Comparison of ENCODE assay signal across 2 cellular contexts in the genomic region with DNA sequence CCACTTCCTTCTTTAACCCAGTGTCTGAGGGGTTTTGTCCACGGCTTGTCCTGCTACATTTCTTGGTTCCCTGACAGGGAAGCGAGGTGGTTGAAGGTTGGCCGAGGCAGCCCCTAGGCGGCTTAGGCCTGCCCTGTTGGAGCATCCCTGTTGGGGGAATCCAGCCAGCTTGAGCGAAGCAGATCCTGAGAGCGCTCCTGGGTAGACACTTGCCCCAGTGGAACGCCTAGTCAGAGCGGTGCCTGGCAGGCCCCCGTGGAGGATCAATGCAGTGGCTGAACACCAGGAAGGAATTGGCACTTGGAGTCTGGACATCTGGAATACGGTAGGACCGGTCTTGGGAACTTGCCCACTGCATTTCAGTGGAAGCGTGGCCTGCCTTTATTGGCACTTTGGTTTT.
TF ChIP-seq lines count a peak whose summit lies in the region.

No MANE protein-coding gene starts in this region.

TF ChIP-seq in K562, 482 proteins besides CTCF, POLR2A, EP300 and RAD21:
- TF ChIP-seq SP2 (IDR thresholded peaks at IDR 0.05; ENCODE audit: extremely low read depth, low read depth, low read length, poor library complexity, severe bottlenecking): no peak
- TF ChIP-seq CBX3 (IDR thresholded peaks at IDR 0.05; ENCODE audit: borderline replicate concordance in 1 of 2, low read length in 2 of 2): peak in 1 of 2 experiments; percentile 84; a peak in 1 of 3 replicates
- 0 out of 2 replicates have a peak, but pooled peaks have one; percentile 15 for TF ChIP-seq IRF2 (CRISPR knock-in tag; IDR thresholded peaks at IDR 0.05)
- TF ChIP-seq ZNF780A (CRISPR knock-in tag; IDR thresholded peaks at IDR 0.05): no peak

TF ChIP-seq in HepG2, 621 proteins besides CTCF, POLR2A, EP300 and RAD21:
- TF ChIP-seq, protein P1, sequence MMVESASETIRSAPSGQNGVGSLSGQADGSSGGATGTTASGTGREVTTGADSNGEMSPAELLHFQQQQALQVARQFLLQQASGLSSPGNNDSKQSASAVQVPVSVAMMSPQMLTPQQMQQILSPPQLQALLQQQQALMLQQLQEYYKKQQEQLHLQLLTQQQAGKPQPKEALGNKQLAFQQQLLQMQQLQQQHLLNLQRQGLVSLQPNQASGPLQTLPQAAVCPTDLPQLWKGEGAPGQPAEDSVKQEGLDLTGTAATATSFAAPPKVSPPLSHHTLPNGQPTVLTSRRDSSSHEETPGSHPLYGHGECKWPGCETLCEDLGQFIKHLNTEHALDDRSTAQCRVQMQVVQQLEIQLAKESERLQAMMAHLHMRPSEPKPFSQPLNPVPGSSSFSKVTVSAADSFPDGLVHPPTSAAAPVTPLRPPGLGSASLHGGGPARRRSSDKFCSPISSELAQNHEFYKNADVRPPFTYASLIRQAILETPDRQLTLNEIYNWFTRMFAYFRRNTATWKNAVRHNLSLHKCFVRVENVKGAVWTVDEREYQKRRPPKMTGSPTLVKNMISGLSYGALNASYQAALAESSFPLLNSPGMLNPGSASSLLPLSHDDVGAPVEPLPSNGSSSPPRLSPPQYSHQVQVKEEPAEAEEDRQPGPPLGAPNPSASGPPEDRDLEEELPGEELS (CRISPR knock-in tag; IDR thresholded peaks at IDR 0.05): no peak
- TF ChIP-seq SMC3 (IDR thresholded peaks at IDR 0.05; ENCODE audit: low read length): no peak
- TF ChIP-seq NFIB (CRISPR knock-in tag; IDR thresholded peaks at IDR 0.05; ENCODE audit: borderline replicate concordance): no peak
- no peak for TF ChIP-seq ZNF460 (CRISPR knock-in tag; IDR thresholded peaks at IDR 0.05; ENCODE audit: borderline replicate concordance)
- TF ChIP-seq ZNF335 (CRISPR knock-in tag; IDR thresholded peaks at IDR 0.05): no peak
- TF ChIP-seq MTA1 (CRISPR knock-in tag; IDR thresholded peaks at IDR 0.05; ENCODE audit: borderline replicate concordance): no peak
- TF ChIP-seq, protein P2, sequence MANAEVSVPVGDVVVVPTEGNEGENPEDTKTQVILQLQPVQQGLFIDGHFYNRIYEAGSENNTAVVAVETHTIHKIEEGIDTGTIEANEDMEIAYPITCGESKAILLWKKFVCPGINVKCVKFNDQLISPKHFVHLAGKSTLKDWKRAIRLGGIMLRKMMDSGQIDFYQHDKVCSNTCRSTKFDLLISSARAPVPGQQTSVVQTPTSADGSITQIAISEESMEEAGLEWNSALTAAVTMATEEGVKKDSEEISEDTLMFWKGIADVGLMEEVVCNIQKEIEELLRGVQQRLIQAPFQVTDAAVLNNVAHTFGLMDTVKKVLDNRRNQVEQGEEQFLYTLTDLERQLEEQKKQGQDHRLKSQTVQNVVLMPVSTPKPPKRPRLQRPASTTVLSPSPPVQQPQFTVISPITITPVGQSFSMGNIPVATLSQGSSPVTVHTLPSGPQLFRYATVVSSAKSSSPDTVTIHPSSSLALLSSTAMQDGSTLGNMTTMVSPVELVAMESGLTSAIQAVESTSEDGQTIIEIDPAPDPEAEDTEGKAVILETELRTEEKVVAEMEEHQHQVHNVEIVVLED (CRISPR knock-in tag; IDR thresholded peaks at IDR 0.05; ENCODE audit: borderline replicate concordance): no peak
- TF ChIP-seq TEAD3 (CRISPR knock-in tag; optimal IDR thresholded peaks at IDR 0.05; ENCODE audit: borderline replicate concordance): no peak
- no peak for TF ChIP-seq ZNF775 (CRISPR knock-in tag; IDR thresholded peaks at IDR 0.05; ENCODE audit: borderline replicate concordance)
- TF ChIP-seq, protein P3, sequence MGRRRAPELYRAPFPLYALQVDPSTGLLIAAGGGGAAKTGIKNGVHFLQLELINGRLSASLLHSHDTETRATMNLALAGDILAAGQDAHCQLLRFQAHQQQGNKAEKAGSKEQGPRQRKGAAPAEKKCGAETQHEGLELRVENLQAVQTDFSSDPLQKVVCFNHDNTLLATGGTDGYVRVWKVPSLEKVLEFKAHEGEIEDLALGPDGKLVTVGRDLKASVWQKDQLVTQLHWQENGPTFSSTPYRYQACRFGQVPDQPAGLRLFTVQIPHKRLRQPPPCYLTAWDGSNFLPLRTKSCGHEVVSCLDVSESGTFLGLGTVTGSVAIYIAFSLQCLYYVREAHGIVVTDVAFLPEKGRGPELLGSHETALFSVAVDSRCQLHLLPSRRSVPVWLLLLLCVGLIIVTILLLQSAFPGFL (CRISPR knock-in tag; IDR thresholded peaks at IDR 0.05): no peak
- no peak for TF ChIP-seq NR2C2 (CRISPR knock-in tag; IDR thresholded peaks at IDR 0.05; ENCODE audit: borderline replicate concordance)
- TF ChIP-seq ZNF768 (CRISPR knock-in tag; IDR thresholded peaks at IDR 0.05): no peak
- TF ChIP-seq POGZ (CRISPR knock-in tag; IDR thresholded peaks at IDR 0.05): no peak
- no peak for TF ChIP-seq ZNF724P (CRISPR knock-in tag; IDR thresholded peaks at IDR 0.05; ENCODE audit: borderline replicate concordance)
TF ChIP-seq in HepG2: peak in this region for 0.
